ENCODE assay signal across 21 cellular contexts in the genomic region with DNA sequence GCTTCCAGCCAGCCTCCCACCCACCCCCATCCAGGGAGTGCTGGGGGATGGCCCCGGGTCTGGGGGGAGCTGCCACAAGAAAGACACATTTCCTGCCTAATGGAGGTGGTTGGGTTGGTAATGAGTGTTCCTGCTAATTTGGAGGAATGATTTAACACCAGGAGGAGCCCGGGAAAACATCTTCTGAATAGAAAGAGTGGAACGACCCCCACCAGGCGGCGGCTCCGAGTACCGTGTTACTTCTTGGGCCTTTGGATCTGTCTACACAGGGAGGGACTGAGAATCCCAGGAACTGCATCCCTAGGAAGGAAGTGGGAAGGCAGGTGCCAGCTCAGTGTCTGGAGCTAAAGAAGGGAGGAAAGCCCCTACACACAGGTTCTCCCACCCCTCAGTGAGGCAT.
"Had no signal": no experiment of that assay in that cellular context is flagged by ENCODE, and none has a peak within 500 bp of the region (broad histone marks: within the 10 kb centered on the region; RNA-seq: fewer than 3 reads in every experiment).

No MANE protein-coding gene starts in this region.

- H3K36me3 ChIP-seq: esophagus squamous epithelium, gastroesophageal sphincter, right lobe of liver, tibial nerve, upper lobe of right lung, vagina had no signal

- H3K27me3 ChIP-seq: right lobe of liver, testis, vagina had no signal

- ATAC-seq: effector memory CD8-positive, alpha-beta T cell; gastroesophageal sphincter; mucosa of descending colon; naive thymus-derived CD8-positive, alpha-beta T cell; psoas muscle; right lobe of liver; stimulated activated memory B cell treated with anti-CD40 and anti-IgM and Interleukin-4, amounts not matched to agents 10 μg/mL and 1 μg/mL and 100 μg/mL, for 72 hours had no signal

- H3K9me3 Mint-ChIP-seq: dendritic cell treated with granulocyte-macrophage colony-stimulating factor and Interleukin-4, amounts not matched to agents 40 ng/mL and 50 ng/mL, for 4 days; effector memory CD8-positive, alpha-beta T cell; stimulated activated naive CD8-positive, alpha-beta T cell treated with anti-CD3 and anti-CD28 coated beads, Interleukin-15, Interleukin-2, amounts not matched to agents 100 ng/mL and 50 ng/mL, for 24 hours had no signal

- H3K27ac Mint-ChIP-seq: dendritic cell treated with granulocyte-macrophage colony-stimulating factor and Interleukin-4, amounts not matched to agents 40 ng/mL and 50 ng/mL, for 4 days; effector memory CD8-positive, alpha-beta T cell; stimulated activated memory B cell treated with anti-CD40 and anti-IgM and Interleukin-4, amounts not matched to agents 10 μg/mL and 1 μg/mL and 100 μg/mL, for 72 hours; stimulated activated naive CD8-positive, alpha-beta T cell treated with anti-CD3 and anti-CD28 coated beads, Interleukin-15, Interleukin-2, amounts not matched to agents 100 ng/mL and 50 ng/mL, for 24 hours had no signal

- H3K9me3 ChIP-seq: mucosa of descending colon, psoas muscle, right lobe of liver, testis, upper lobe of right lung, vagina had no signal

- DNase-seq: effector memory CD8-positive, alpha-beta T cell; esophagus squamous epithelium; foreskin fibroblast; glutamatergic neuron; kidney glomerular epithelial cell; mammary epithelial cell; mucosa of descending colon; naive thymus-derived CD8-positive, alpha-beta T cell; psoas muscle; retina; right lobe of liver; stimulated activated CD4-positive, alpha-beta T cell treated with anti-CD3 and anti-CD28 coated beads, Interleukin-4, amount 100 ng/mL, for 24 hours; testis; upper lobe of right lung had no signal

- H3K27ac ChIP-seq: esophagus squamous epithelium, gastroesophageal sphincter, psoas muscle, right lobe of liver, testis, tibial nerve, upper lobe of right lung, vagina had no signal

- H3K4me3 Mint-ChIP-seq: dendritic cell treated with granulocyte-macrophage colony-stimulating factor and Interleukin-4, amounts not matched to agents 40 ng/mL and 50 ng/mL, for 4 days; effector memory CD8-positive, alpha-beta T cell; naive thymus-derived CD8-positive, alpha-beta T cell; neural crest cell; stimulated activated memory B cell treated with anti-CD40 and anti-IgM and Interleukin-4, amounts not matched to agents 10 μg/mL and 1 μg/mL and 100 μg/mL, for 72 hours; stimulated activated naive CD8-positive, alpha-beta T cell treated with anti-CD3 and anti-CD28 coated beads, Interleukin-15, Interleukin-2, amounts not matched to agents 100 ng/mL and 50 ng/mL, for 24 hours had no signal

- H3K4me3 ChIP-seq: esophagus squamous epithelium, gastroesophageal sphincter, mucosa of descending colon, psoas muscle, right lobe of liver, testis, tibial nerve, upper lobe of right lung, vagina had no signal

- H3K4me1 ChIP-seq: esophagus squamous epithelium, gastroesophageal sphincter, psoas muscle, right lobe of liver, testis, tibial nerve, upper lobe of right lung, vagina had no signal

- H3K4me1 Mint-ChIP-seq: neural crest cell; stimulated activated memory B cell treated with anti-CD40 and anti-IgM and Interleukin-4, amounts not matched to agents 10 μg/mL and 1 μg/mL and 100 μg/mL, for 72 hours had no signal
